2 cellular contexts compared by ENCODE assay signal in genomic region chr1:8307628-8308027, GRCh38.
TF ChIP-seq lines count a peak whose summit lies in the region.

No MANE protein-coding gene starts in this region.

TF ChIP-seq in GM23338, 12 proteins besides CTCF, POLR2A, EP300 and RAD21:
- TF ChIP-seq NANOG (IDR thresholded peaks at IDR 0.05; ENCODE audit: borderline replicate concordance) (no peak), STAT1 (IDR thresholded peaks at IDR 0.05; ENCODE audit: unreplicated experiment) (no peak), POLR2AphosphoS5 (IDR thresholded peaks at IDR 0.05; ENCODE audit: low read depth) (no peak), EZH2 (IDR thresholded peaks at IDR 0.05; ENCODE audit: low read depth, unreplicated experiment) (no peak), ZNF462 (CRISPR knock-in tag; IDR thresholded peaks at IDR 0.05) (no peak), ZNF114 (CRISPR knock-in tag; IDR thresholded peaks at IDR 0.05) (no peak), JUNB (IDR thresholded peaks at IDR 0.05; ENCODE audit: unreplicated experiment) (no peak), ZNF331 (CRISPR knock-in tag; IDR thresholded peaks at IDR 0.05; ENCODE audit: low read depth) (no peak), EZH2phosphoT487 (IDR thresholded peaks at IDR 0.05; ENCODE audit: unreplicated experiment) (no peak), ETS1 (IDR thresholded peaks at IDR 0.05) (no peak), REST (IDR thresholded peaks at IDR 0.05; ENCODE audit: unreplicated experiment) (no peak), CREB1 (CRISPR knock-in tag; IDR thresholded peaks at IDR 0.05; ENCODE audit: low read depth) (no peak)

TF ChIP-seq in HepG2, 621 proteins besides CTCF, POLR2A, EP300 and RAD21:
- TF ChIP-seq ZNF749 (CRISPR knock-in tag; IDR thresholded peaks at IDR 0.05; ENCODE audit: borderline replicate concordance), result no peak
- TF ChIP-seq PHF5A (CRISPR knock-in tag; IDR thresholded peaks at IDR 0.05; ENCODE audit: low read depth, unreplicated experiment), result no peak
- no peak for TF ChIP-seq ZSCAN30 (CRISPR knock-in tag; IDR thresholded peaks at IDR 0.05)
- no peak for TF ChIP-seq ZNF616 (CRISPR knock-in tag; IDR thresholded peaks at IDR 0.05; ENCODE audit: low read depth)
- TF ChIP-seq SP5 (CRISPR knock-in tag; IDR thresholded peaks at IDR 0.05; ENCODE audit: borderline replicate concordance, low read depth), result no peak
- no peak for TF ChIP-seq ZNF567 (CRISPR knock-in tag; IDR thresholded peaks at IDR 0.05; ENCODE audit: borderline replicate concordance)
- no peak for TF ChIP-seq MAX (IDR thresholded peaks at IDR 0.05)
- TF ChIP-seq FOXP4 (CRISPR knock-in tag; IDR thresholded peaks at IDR 0.05), result no peak
- TF ChIP-seq MZF1 (CRISPR knock-in tag; IDR thresholded peaks at IDR 0.05; ENCODE audit: borderline replicate concordance), result no peak
- TF ChIP-seq ARNT2 (CRISPR knock-in tag; IDR thresholded peaks at IDR 0.05; ENCODE audit: low read depth), result no peak
- no peak for TF ChIP-seq DR1 (CRISPR knock-in tag; IDR thresholded peaks at IDR 0.05)
- TF ChIP-seq TBX3 (IDR thresholded peaks at IDR 0.05; ENCODE audit: borderline replicate concordance), result no peak
- no peak for TF ChIP-seq MED13 (CRISPR knock-in tag; IDR thresholded peaks at IDR 0.05)
- TF ChIP-seq FOSL1 (CRISPR knock-in tag; IDR thresholded peaks at IDR 0.05; ENCODE audit: borderline replicate concordance), result no peak
- no peak for TF ChIP-seq ZNF12 (CRISPR knock-in tag; IDR thresholded peaks at IDR 0.05)
- no peak for TF ChIP-seq GZF1 (CRISPR knock-in tag; IDR thresholded peaks at IDR 0.05)
- no peak for TF ChIP-seq CSRNP1 (CRISPR knock-in tag; IDR thresholded peaks at IDR 0.05)
- no peak for TF ChIP-seq SIX4 (CRISPR knock-in tag; IDR thresholded peaks at IDR 0.05)
- no peak for TF ChIP-seq MATR3 (CRISPR knock-in tag; IDR thresholded peaks at IDR 0.05)
- TF ChIP-seq REXO4 (CRISPR knock-in tag; IDR thresholded peaks at IDR 0.05; ENCODE audit: borderline replicate concordance), result no peak
